8 cellular contexts compared by ENCODE assay signal in genomic region chr18:24426398-24427294, GRCh38. TPM values are rescaled to one million over a fixed set of nuclear protein-coding genes. Genes with fewer than 3 reads are reported as not detected.
DNase-seq lines count a peak whose midpoint lies in the region; ATAC-seq and TF ChIP-seq lines count a peak whose summit lies in the region.

Gene IMPACT (plus strand): TSS chr18:24426670. CDS start chr18:24426757, 87 bp downstream.

- peaks cover 0 to 9% of the 10 kb centered on the region in 2 experiments; a peak in 1 of 4 replicates for H3K36me3 ChIP-seq in HCT116 (ENCODE audit: control insufficient read depth in 1 of 2, insufficient read depth in 2 of 2, low read length in 2 of 2)
- H3K36me3 ChIP-seq in prostate gland, result no peaks in the 10 kb centered on the region
- peaks cover 17% of the 10 kb centered on the region for H3K36me3 ChIP-seq in upper lobe of right lung

- TF ChIP-seq RAD21 in HCT116 (IDR thresholded peaks at IDR 0.05; ENCODE audit: low read depth), result no peak

- peak within 1 kb of the TSS; percentile 19 for H2AFZ ChIP-seq in HCT116 (ENCODE audit: low read depth, low read length, poor library complexity, severe bottlenecking)

- no peaks in the 10 kb centered on the region for H3K9me2 ChIP-seq in HCT116 (ENCODE audit: insufficient read depth)

- H4K20me1 ChIP-seq in HCT116 (ENCODE audit: insufficient read depth), result no peaks in the 10 kb centered on the region

- peak within 1 kb of the TSS; percentile 60 to 76 for H3K4me3 ChIP-seq in HCT116 (replicated peaks in 1 of 2; ENCODE audit: low read depth in 1 of 2, low read length in 2 of 2)
- H3K4me3 ChIP-seq in prostate gland, result peak within 1 kb of the TSS; percentile 71 to 81
- H3K4me3 ChIP-seq in upper lobe of right lung, result peak within 1 kb of the TSS; percentile 96

- H3K4me1 ChIP-seq in HCT116 (ENCODE audit: control insufficient read depth in 1 of 2, insufficient read depth in 2 of 2, low read length in 2 of 2) (peaks cover 5 to 21% of the 10 kb centered on the region in 2 experiments; a peak in 3 of 4 replicates), prostate gland (replicated peaks) (peaks cover 3% of the 10 kb centered on the region), upper lobe of right lung (peaks cover 6% of the 10 kb centered on the region)

- H3K9me3 ChIP-seq in HCT116 (ENCODE audit: control insufficient read depth in 1 of 2, insufficient read depth in 1 of 2, low read depth in 1 of 2, low read length in 2 of 2) (no peaks in the 10 kb centered on the region), T-helper 17 cell (ENCODE audit: control insufficient read depth, low read length, poor library complexity, severe bottlenecking) (no peaks in the 10 kb centered on the region), prostate gland (no peaks in the 10 kb centered on the region), upper lobe of right lung (no peaks in the 10 kb centered on the region)

- H3K9ac ChIP-seq in HCT116 (ENCODE audit: low read length), result peak within 1 kb of the TSS; percentile 97

- H3K4me3 Mint-ChIP-seq in T-helper 17 cell, result peak within 1 kb of the TSS; percentile 84

- peak within 1 kb of the TSS; percentile 96 for H3K27ac ChIP-seq in HCT116 (ENCODE audit: low read depth, low read length)
- peak within 1 kb of the TSS; percentile 68 to 80 for H3K27ac ChIP-seq in prostate gland
- H3K27ac ChIP-seq in upper lobe of right lung, result peak within 1 kb of the TSS; percentile 94

- CTCF ChIA-PET in GM10248 (lab: Yijun Ruan, JAX) (interaction anchor here (1.2 to 1.3 kb wide), 2 partner anchors 17 to 62 kb away, joined by 4 read pairs; no protein-coding TSS in a partner anchor), HCT116 (lab: Charles Lee) (interaction anchor here (0.7 to 1.5 kb wide), 3 partner anchors 10 to 67 kb away, joined by 3 to 5 read pairs (median 4); no protein-coding TSS in a partner anchor)

- DNase-seq in GM10248 (ENCODE audit: extremely low spot score) (peak; percentile 68), HCT116 (ENCODE audit: low read depth, low spot score) (peak; percentile 54), NAMALWA (ENCODE audit: low spot score) (peak; percentile 50), T-helper 17 cell (peak; percentile 67 to 78 (median 70)), amygdala (lab: John Stamatoyannopoulos, UW) (peak in 54 of 56 donors; percentile 5 to 84 (median 62)), left ventricle myocardium superior (peak; percentile 92), prostate gland (ENCODE audit: low spot score) (peak; percentile 58), upper lobe of right lung (peak; percentile 95)

- POLR2A ChIA-PET in GM10248 (lab: Yijun Ruan, JAX) (no interaction called here), HCT116 (lab: Charles Lee) (interaction anchor here (1.6 kb wide), 1 partner anchor 9 kb away, joined by 5 read pairs; no protein-coding TSS in a partner anchor)

- intact Hi-C loops in HCT116 (cut with micrococcal nuclease) (loop anchor here (1.0 to 10.0 kb wide), 3 partner anchors 28 to 72 kb away; no protein-coding TSS in a partner anchor), left ventricle myocardium superior (cut with micrococcal nuclease) (no loop called here), prostate gland (cut with DNase I) (no loop called here), upper lobe of right lung (cut with DNase I) (no loop called here)

- H3K79me2 ChIP-seq in HCT116 (ENCODE audit: insufficient read depth, low read length), result peaks cover 31% of the 10 kb centered on the region

- no TSS peak for BruUV-seq in HCT116 (replicated peaks; lab: Mats Ljungman, UMichigan)

- TF ChIP-seq POLR2A in HCT116 (IDR thresholded peaks at IDR 0.05; ENCODE audit: borderline replicate concordance, extremely low read depth, insufficient read depth, insufficient read length), result peak; percentile 79
- TF ChIP-seq POLR2A in prostate gland (IDR thresholded peaks at IDR 0.05), result peak; percentile 42

- peaks cover 10% of the 10 kb centered on the region for H3K36me3 Mint-ChIP-seq in T-helper 17 cell (ENCODE audit: low read depth)

- RAD21 ChIA-PET in HCT116 (lab: Charles Lee; ENCODE audit: low non-redundant PET in 1 of 2, low total read pairs in 2 of 2, uncharacterized antibody in 2 of 2, unreplicated experiment in 2 of 2), result no interaction called here

- peak within 1 kb of the TSS; percentile 70 for H3K4me2 ChIP-seq in HCT116 (ENCODE audit: low read length)

- H3K4me1 Mint-ChIP-seq in T-helper 17 cell, result peaks cover 13% of the 10 kb centered on the region

- TF ChIP-seq CTCF in GM10248 (IDR thresholded peaks at IDR 0.05; ENCODE audit: control extremely low read depth, extremely low read depth, low read depth, missing control alignments), result no peak
- no peak for TF ChIP-seq CTCF in HCT116 (IDR thresholded peaks at IDR 0.05 in 2 of 3, conservative IDR thresholded peaks at IDR 0.05 in 1 of 3; ENCODE audit: borderline replicate concordance in 1 of 3, insufficient read depth in 1 of 3, low read depth in 2 of 3, low read length in 2 of 3)
- peak in 1 of 4 experiments; percentile 11 for TF ChIP-seq CTCF in prostate gland (IDR thresholded peaks at IDR 0.05)
- TF ChIP-seq CTCF in upper lobe of right lung (IDR thresholded peaks at IDR 0.05), result no peak

- WGBS in prostate gland, result 1% methylated on average over 74 of the region's 82 CpGs

- peaks cover 26% of the 10 kb centered on the region for H3K27me3 Mint-ChIP-seq in T-helper 17 cell

- H3K27me3 ChIP-seq in HCT116 (ENCODE audit: insufficient read depth, low read length) (no peaks in the 10 kb centered on the region), prostate gland (replicated peaks; ENCODE audit: insufficient read depth) (no peaks in the 10 kb centered on the region), upper lobe of right lung (peaks cover 5% of the 10 kb centered on the region)

- H3K27ac Mint-ChIP-seq in T-helper 17 cell, result peak within 1 kb of the TSS; percentile 91

- ATAC-seq in HCT116, result peak; percentile 91
- peak; percentile 94 for ATAC-seq in T-helper 17 cell
- ATAC-seq in left ventricle myocardium superior, result peak; percentile 100
- ATAC-seq in upper lobe of right lung, result peak; percentile 99

TF ChIP-seq in HCT116, 20 proteins besides CTCF, POLR2A, EP300 and RAD21 (continues in another document):
- TF ChIP-seq ZBTB33 (IDR thresholded peaks at IDR 0.05; ENCODE audit: extremely low read depth, insufficient replicate concordance, low read length) (peak; percentile 25), SRF (IDR thresholded peaks at IDR 0.05; ENCODE audit: low read depth) (no peak), FOSL1 (IDR thresholded peaks at IDR 0.05; ENCODE audit: low read depth) (no peak), ZNF274 (IDR thresholded peaks at IDR 0.05; ENCODE audit: low read depth, low read length) (no peak), TCF7L2 (IDR thresholded peaks at IDR 0.05; ENCODE audit: borderline replicate concordance, extremely low read depth, insufficient read depth, insufficient read length) (peak; percentile 47), JUND (IDR thresholded peaks at IDR 0.05) (no peak), POLR2AphosphoS5 (IDR thresholded peaks at IDR 0.05; ENCODE audit: low read depth, low read length) (peak; percentile 94), CBX3 (IDR thresholded peaks at IDR 0.05; ENCODE audit: low read depth) (peak; percentile 66), EZH2phosphoT487 (IDR thresholded peaks at IDR 0.05; ENCODE audit: borderline replicate concordance) (no peak), ELF1 (IDR thresholded peaks at IDR 0.05; ENCODE audit: borderline replicate concordance, low read depth) (no peak; the same call in 1 of the 2 replicates), REST (IDR thresholded peaks at IDR 0.05; ENCODE audit: low read depth) (no peak)

RNA-seq across cellular contexts. Expression of gene IMPACT, which starts in this region (rescaled TPM):
- total RNA-seq in HCT116 (2021; ENCODE audit: unreplicated experiment) (46.4 TPM), T-helper 17 cell (10 to 100 TPM; 15.2 to 16.4 TPM), left ventricle myocardium superior (20.5 TPM), prostate gland (10 to 100 TPM; 24.8 to 46.7 TPM), upper lobe of right lung (31.2 TPM)
- polyA plus RNA-seq in HCT116 (2012), result 13.5 and 19.1 TPM in 2 replicates

Comparison
In these comparisons a context has a peak if more than half of its experiments do, and no peak if none do; other contexts are left out.
1. Peak in every context shown above with its lines: DNase-seq, ATAC-seq, H3K4me3 ChIP-seq and H3K27ac ChIP-seq.